ENCODE assay signal across 24 cellular contexts in the genomic region with DNA sequence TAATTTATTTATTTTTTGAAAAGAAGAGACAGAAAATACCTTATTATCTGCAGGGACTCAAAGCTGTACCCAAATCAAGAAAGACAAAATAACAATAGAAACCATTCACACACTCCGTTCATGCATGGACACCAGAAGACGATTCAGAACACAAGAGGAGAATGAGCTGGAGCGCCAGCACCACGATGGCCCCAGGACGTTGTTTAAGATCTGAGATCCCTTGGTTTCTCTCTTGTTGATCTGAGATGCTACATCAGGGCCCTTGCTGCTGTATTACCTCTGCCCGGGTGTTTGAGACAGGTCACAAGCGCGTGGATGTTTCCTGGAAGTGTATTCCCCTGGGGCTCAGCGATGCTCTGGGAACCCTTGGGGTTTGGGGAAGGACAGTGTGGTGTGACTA. TPM values are rescaled to one million over a fixed set of nuclear protein-coding genes. Genes with fewer than 3 reads are reported as not detected.
DNase-seq lines count a peak whose midpoint lies in the region; ATAC-seq and TF ChIP-seq lines count a peak whose summit lies in the region.
"Had no signal": no experiment of that assay in that cellular context is flagged by ENCODE, and none has a peak within 500 bp of the region (broad histone marks: within the 10 kb centered on the region; RNA-seq: fewer than 3 reads in every experiment).

No MANE protein-coding gene starts in this region.

- peaks cover 26% of the 10 kb centered on the region for H3K36me3 ChIP-seq in left ventricle myocardium inferior
- no peaks in the 10 kb centered on the region for H3K36me3 ChIP-seq in smooth muscle cell (ENCODE audit: low read depth)

- H3K4me3 ChIP-seq in left ventricle myocardium inferior (no peak overlapping the region), smooth muscle cell (no peak overlapping the region)
- H3K4me3 ChIP-seq: A549, GM12878, SJSA1 had no signal

- H3K4me3 Mint-ChIP-seq in stimulated activated effector memory CD8-positive, alpha-beta T cell treated with anti-CD3 and anti-CD28 coated beads, Interleukin-12 subunit alpha, Interleukin-12 subunit beta, amount 100 ng/mL, for 72 hours = no peak overlapping the region
- no peak overlapping the region for H3K4me3 Mint-ChIP-seq in T-helper 2 cell treated with Interferon-gamma antibody and Interleukin-4, amounts not matched to agents 5 μg/mL and 100 μg/mL, for 36 hours
- H3K4me3 Mint-ChIP-seq in glutamatergic neuron (ENCODE audit: unreplicated experiment) = no peak overlapping the region
- H3K4me3 Mint-ChIP-seq: activated naive CD8-positive, alpha-beta T cell treated with anti-CD3 and anti-CD28 coated beads, Interleukin-2, amount 10 ng/mL, durations not matched to agents 7 days and 5 days; activated T-helper 1 cell treated with anti-CD3 and anti-CD28 coated beads, Interleukin-12 subunit alpha, Interleukin-12 subunit beta, Interleukin-2, Interleukin-4 antibody, amounts not matched to agents 30 ng/mL and 10 ng/mL and 1 ng/mL, durations not matched to agents 14 hours and 24 hours and 36 hours; immature natural killer cell; memory B cell had no signal

- no peak overlapping the region for H3K9ac ChIP-seq in smooth muscle cell (ENCODE audit: low read depth)

- no peaks in the 10 kb centered on the region for H3K4me1 Mint-ChIP-seq in stimulated activated effector memory CD8-positive, alpha-beta T cell treated with anti-CD3 and anti-CD28 coated beads, Interleukin-12 subunit alpha, Interleukin-12 subunit beta, amount 100 ng/mL, for 72 hours
- H3K4me1 Mint-ChIP-seq in T-helper 2 cell treated with Interferon-gamma antibody and Interleukin-4, amounts not matched to agents 5 μg/mL and 100 μg/mL, for 36 hours (ENCODE audit: low read depth) = no peaks in the 10 kb centered on the region
- H3K4me1 Mint-ChIP-seq in glutamatergic neuron (ENCODE audit: low read depth, unreplicated experiment) = peaks cover 27% of the 10 kb centered on the region
- H3K4me1 Mint-ChIP-seq: activated naive CD8-positive, alpha-beta T cell treated with anti-CD3 and anti-CD28 coated beads, Interleukin-2, amount 10 ng/mL, durations not matched to agents 7 days and 5 days; immature natural killer cell; memory B cell had no signal

- ATAC-seq in left ventricle myocardium superior = no peak
- no peak for ATAC-seq in stimulated activated effector memory CD8-positive, alpha-beta T cell treated with anti-CD3 and anti-CD28 coated beads, Interleukin-12 subunit alpha, Interleukin-12 subunit beta, amount 100 ng/mL, for 72 hours
- ATAC-seq: A549, esophagus mucosa, GM12878 had no signal

- peaks cover 4% of the 10 kb centered on the region for H3K36me3 Mint-ChIP-seq in stimulated activated effector memory CD8-positive, alpha-beta T cell treated with anti-CD3 and anti-CD28 coated beads, Interleukin-12 subunit alpha, Interleukin-12 subunit beta, amount 100 ng/mL, for 72 hours
- H3K36me3 Mint-ChIP-seq in T-helper 2 cell treated with Interferon-gamma antibody and Interleukin-4, amounts not matched to agents 5 μg/mL and 100 μg/mL, for 36 hours (ENCODE audit: low read depth) = no peaks in the 10 kb centered on the region
- no peaks in the 10 kb centered on the region for H3K36me3 Mint-ChIP-seq in glutamatergic neuron (ENCODE audit: unreplicated experiment)
- H3K36me3 Mint-ChIP-seq: activated naive CD8-positive, alpha-beta T cell treated with anti-CD3 and anti-CD28 coated beads, Interleukin-2, amount 10 ng/mL, durations not matched to agents 7 days and 5 days; immature natural killer cell; memory B cell had no signal

- H3K9me3 Mint-ChIP-seq in stimulated activated effector memory CD8-positive, alpha-beta T cell treated with anti-CD3 and anti-CD28 coated beads, Interleukin-12 subunit alpha, Interleukin-12 subunit beta, amount 100 ng/mL, for 72 hours = no peaks in the 10 kb centered on the region
- no peaks in the 10 kb centered on the region for H3K9me3 Mint-ChIP-seq in T-helper 2 cell treated with Interferon-gamma antibody and Interleukin-4, amounts not matched to agents 5 μg/mL and 100 μg/mL, for 36 hours
- H3K9me3 Mint-ChIP-seq in glutamatergic neuron (ENCODE audit: unreplicated experiment) = peaks cover 6% of the 10 kb centered on the region
- H3K9me3 Mint-ChIP-seq: activated naive CD8-positive, alpha-beta T cell treated with anti-CD3 and anti-CD28 coated beads, Interleukin-2, amount 10 ng/mL, durations not matched to agents 7 days and 5 days; activated T-helper 1 cell treated with anti-CD3 and anti-CD28 coated beads, Interleukin-12 subunit alpha, Interleukin-12 subunit beta, Interleukin-2, Interleukin-4 antibody, amounts not matched to agents 30 ng/mL and 10 ng/mL and 1 ng/mL, durations not matched to agents 14 hours and 24 hours and 36 hours; immature natural killer cell; memory B cell had no signal

- no peak overlapping the region for H2AFZ ChIP-seq in smooth muscle cell (ENCODE audit: low read depth)

- H3K4me2 ChIP-seq in smooth muscle cell = no peak overlapping the region
- H3K4me2 ChIP-seq: A549 had no signal

- no peaks in the 10 kb centered on the region for H3K27me3 ChIP-seq in left ventricle myocardium inferior (ENCODE audit: low read depth)
- no peaks in the 10 kb centered on the region for H3K27me3 ChIP-seq in layer of hippocampus (ENCODE audit: control insufficient read depth, insufficient read depth, low read length)
- H3K27me3 ChIP-seq in smooth muscle cell (ENCODE audit: low read depth) = no peaks in the 10 kb centered on the region
- H3K27me3 ChIP-seq: SJSA1 had no signal

- no peaks in the 10 kb centered on the region for H3K79me2 ChIP-seq in smooth muscle cell (ENCODE audit: low read depth)

- WGBS in smooth muscle cell (ENCODE audit: low lambda C conversion rate) = 95% methylated on average over 9 of the region's 9 CpGs

- H3K9me3 ChIP-seq in left ventricle myocardium inferior (replicated peaks) (no peaks in the 10 kb centered on the region), smooth muscle cell (replicated peaks; ENCODE audit: low read depth) (no peaks in the 10 kb centered on the region)
- H3K9me3 ChIP-seq: A549, SJSA1 had no signal

- peaks cover 9% of the 10 kb centered on the region for H3F3A ChIP-seq in smooth muscle cell (ENCODE audit: low read depth)

- H3K27ac Mint-ChIP-seq in stimulated activated effector memory CD8-positive, alpha-beta T cell treated with anti-CD3 and anti-CD28 coated beads, Interleukin-12 subunit alpha, Interleukin-12 subunit beta, amount 100 ng/mL, for 72 hours = no peak overlapping the region
- H3K27ac Mint-ChIP-seq in T-helper 2 cell treated with Interferon-gamma antibody and Interleukin-4, amounts not matched to agents 5 μg/mL and 100 μg/mL, for 36 hours = no peak overlapping the region
- no peak overlapping the region for H3K27ac Mint-ChIP-seq in glutamatergic neuron (ENCODE audit: unreplicated experiment)
- H3K27ac Mint-ChIP-seq: activated naive CD8-positive, alpha-beta T cell treated with anti-CD3 and anti-CD28 coated beads, Interleukin-2, amount 10 ng/mL, durations not matched to agents 7 days and 5 days; activated T-helper 1 cell treated with anti-CD3 and anti-CD28 coated beads, Interleukin-12 subunit alpha, Interleukin-12 subunit beta, Interleukin-2, Interleukin-4 antibody, amounts not matched to agents 30 ng/mL and 10 ng/mL and 1 ng/mL, durations not matched to agents 14 hours and 24 hours and 36 hours; immature natural killer cell; memory B cell had no signal

- DNase-seq in left ventricle myocardium inferior (no peak), left ventricle myocardium superior (no peak), smooth muscle cell (lab: John Stamatoyannopoulos, UW; ENCODE audit: unreplicated experiment) (no peak), glutamatergic neuron (no peak)
- no peak for DNase-seq in stimulated activated effector memory CD8-positive, alpha-beta T cell treated with anti-CD3 and anti-CD28 coated beads, Interleukin-12 subunit alpha, Interleukin-12 subunit beta, amount 100 ng/mL, for 72 hours (ENCODE audit: low spot score in 2 of 2)
- DNase-seq in stimulated activated CD4-positive, alpha-beta T cell treated with anti-CD3 and anti-CD28 coated beads, Interleukin-2, amount 100 ng/mL, for 24 hours = no peak
- no peak for DNase-seq in T-helper 2 cell treated with Interferon-gamma antibody and Interleukin-4, amounts not matched to agents 5 μg/mL and 100 μg/mL, for 36 hours (ENCODE audit: low spot score)
- DNase-seq: activated CD4-positive, CD25-positive, alpha-beta regulatory T cell; activated CD8-positive, alpha-beta memory T cell treated with anti-CD3 and anti-CD28 coated beads for 24 hours; activated naive CD8-positive, alpha-beta T cell treated with anti-CD3 and anti-CD28 coated beads, Interleukin-2, amount 10 ng/mL, durations not matched to agents 7 days and 5 days; effector CD4-positive, alpha-beta T cell; GF-D8; immature natural killer cell; Karpas-422; NCI-H2107; NCI-H526 treated with DMSO at 0.1 percent for 48 hours had no signal

- intact Hi-C loops in left ventricle myocardium inferior (cut with micrococcal nuclease) = no loop called here
- intact Hi-C loops in left ventricle myocardium superior (cut with micrococcal nuclease) = loop anchor here (10.0 kb wide), 1 partner anchor 46 kb away; the partner anchor contains the start of gene CHST3

- H3K27ac ChIP-seq in left ventricle myocardium inferior (replicated peaks) = peak overlapping the region; percentile 92
- H3K27ac ChIP-seq in layer of hippocampus (ENCODE audit: low read depth, low read length) = peak overlapping the region; percentile 89
- H3K27ac ChIP-seq in smooth muscle cell (ENCODE audit: low read depth) = peak overlapping the region; percentile 94
- H3K27ac ChIP-seq: A549, C4-2B, SJSA1 had no signal

- H4K20me1 ChIP-seq in smooth muscle cell (ENCODE audit: low read depth) = no peaks in the 10 kb centered on the region

- TF ChIP-seq CTCF in left ventricle myocardium inferior (IDR thresholded peaks at IDR 0.05; ENCODE audit: borderline replicate concordance) = no peak
- TF ChIP-seq CTCF in smooth muscle cell (IDR thresholded peaks at IDR 0.05; ENCODE audit: borderline replicate concordance, insufficient read depth, poor library complexity, severe bottlenecking) = no peak
- no peak for TF ChIP-seq CTCF in glutamatergic neuron (IDR thresholded peaks at IDR 0.05; ENCODE audit: partially characterized antibody, unreplicated experiment)

- H3K27me3 Mint-ChIP-seq in T-helper 2 cell treated with Interferon-gamma antibody and Interleukin-4, amounts not matched to agents 5 μg/mL and 100 μg/mL, for 36 hours (ENCODE audit: low read depth) = peaks cover 2% of the 10 kb centered on the region
- H3K27me3 Mint-ChIP-seq in glutamatergic neuron (ENCODE audit: unreplicated experiment) = peaks cover 5% of the 10 kb centered on the region
- H3K27me3 Mint-ChIP-seq: activated naive CD8-positive, alpha-beta T cell treated with anti-CD3 and anti-CD28 coated beads, Interleukin-2, amount 10 ng/mL, durations not matched to agents 7 days and 5 days had no signal

- H3K4me1 ChIP-seq in left ventricle myocardium inferior (peaks cover 97% of the 10 kb centered on the region), smooth muscle cell (ENCODE audit: low read depth) (peaks cover 7% of the 10 kb centered on the region)

RNA-seq across cellular contexts. Expression of gene CHST3, which starts 46.8 kb away (rescaled TPM):
- total RNA-seq in left ventricle myocardium inferior (18.0 TPM), left ventricle myocardium superior (18.5 TPM), smooth muscle cell (10.6 and 13.6 TPM in 2 replicates), glutamatergic neuron (ENCODE audit: unreplicated experiment) (0.83 TPM)
- 7.0 and 8.5 TPM in 2 replicates for polyA plus RNA-seq in smooth muscle cell
- total RNA-seq: activated naive CD8-positive, alpha-beta T cell treated with anti-CD3 and anti-CD28 coated beads, Interleukin-2, amount 10 ng/mL, durations not matched to agents 7 days and 5 days had no signal
- polyA plus RNA-seq: immature natural killer cell had no signal
